ENCODE assay signal across 22 cellular contexts in genomic region chr6:34350937-34351217, GRCh38.
"Had no signal": no experiment of that assay in that cellular context is flagged by ENCODE, and none has a peak within 500 bp of the region (broad histone marks: within the 10 kb centered on the region; RNA-seq: fewer than 3 reads in every experiment).

No MANE protein-coding gene starts in this region.

- H3K9me3 ChIP-seq: gastroesophageal sphincter, thoracic aorta, upper lobe of right lung had no signal

- H3K36me3 ChIP-seq: gastroesophageal sphincter, thoracic aorta, upper lobe of right lung had no signal

- H3K27ac Mint-ChIP-seq: activated CD4-positive, alpha-beta T cell treated with anti-CD3 and anti-CD28 coated beads, Interleukin-2, amount 10 ng/mL, durations not matched to agents 7 days and 5 days; activated naive CD4-positive, alpha-beta T cell treated with anti-CD3 and anti-CD28 coated beads, Interleukin-2, amount 10 ng/mL, durations not matched to agents 7 days and 5 days; activated naive CD8-positive, alpha-beta T cell treated with anti-CD3 and anti-CD28 coated beads, Interleukin-2, amount 50 U/mL, for 24 hours; stimulated activated effector memory CD8-positive, alpha-beta T cell treated with anti-CD3 and anti-CD28 coated beads, Interleukin-12 subunit alpha, Interleukin-12 subunit beta, amount 100 ng/mL, for 72 hours had no signal

- H3K27me3 Mint-ChIP-seq: activated CD4-positive, alpha-beta T cell treated with anti-CD3 and anti-CD28 coated beads, Interleukin-2, amount 10 ng/mL, durations not matched to agents 7 days and 5 days; activated naive CD4-positive, alpha-beta T cell treated with anti-CD3 and anti-CD28 coated beads, Interleukin-2, amount 10 ng/mL, durations not matched to agents 7 days and 5 days; activated naive CD8-positive, alpha-beta T cell treated with anti-CD3 and anti-CD28 coated beads, Interleukin-2, amount 50 U/mL, for 24 hours had no signal

- H3K27me3 ChIP-seq: gastroesophageal sphincter, upper lobe of right lung had no signal

- H3K9me3 Mint-ChIP-seq: activated CD4-positive, alpha-beta T cell treated with anti-CD3 and anti-CD28 coated beads, Interleukin-2, amount 10 ng/mL, durations not matched to agents 7 days and 5 days; activated naive CD4-positive, alpha-beta T cell treated with anti-CD3 and anti-CD28 coated beads, Interleukin-2, amount 10 ng/mL, durations not matched to agents 7 days and 5 days; activated naive CD8-positive, alpha-beta T cell treated with anti-CD3 and anti-CD28 coated beads, Interleukin-2, amount 50 U/mL, for 24 hours; activated T-cell treated with anti-CD3 and anti-CD28 coated beads, Interleukin-2, amount 50 U/mL, for 4 hours; stimulated activated effector memory CD8-positive, alpha-beta T cell treated with anti-CD3 and anti-CD28 coated beads, Interleukin-12 subunit alpha, Interleukin-12 subunit beta, amount 100 ng/mL, for 72 hours had no signal

- H3K4me3 ChIP-seq: gastroesophageal sphincter, lung, thoracic aorta, upper lobe of right lung had no signal

- H3K36me3 Mint-ChIP-seq: activated naive CD4-positive, alpha-beta T cell treated with anti-CD3 and anti-CD28 coated beads, Interleukin-2, amount 10 ng/mL, durations not matched to agents 7 days and 5 days; stimulated activated effector memory CD8-positive, alpha-beta T cell treated with anti-CD3 and anti-CD28 coated beads, Interleukin-12 subunit alpha, Interleukin-12 subunit beta, amount 100 ng/mL, for 72 hours had no signal

- DNase-seq: activated CD4-positive, alpha-beta T cell treated with anti-CD3 and anti-CD28 coated beads, Interleukin-2, amount 10 ng/mL, durations not matched to agents 7 days and 5 days; activated CD8-positive, alpha-beta memory T cell treated with anti-CD3 and anti-CD28 coated beads, Interleukin-2, amount 50 U/mL, for 4 hours; activated effector memory CD4-positive, alpha-beta T cell treated with Interleukin-2 at 50 U/mL for 16 hours; activated naive CD4-positive, alpha-beta T cell treated with anti-CD3 and anti-CD28 coated beads, Interleukin-2, amount 10 ng/mL, durations not matched to agents 7 days and 5 days; activated naive CD8-positive, alpha-beta T cell treated with anti-CD3 and anti-CD28 coated beads, Interleukin-2, amount 50 U/mL, for 24 hours; activated T-cell treated with anti-CD3 and anti-CD28 coated beads, Interleukin-2, amount 50 U/mL, for 4 hours; anterior cingulate cortex; cortex of kidney; effector CD4-positive, alpha-beta T cell; hippocampal formation; left colon; midbrain; small intestine; stimulated activated CD4-positive, alpha-beta T cell treated with anti-CD3 and anti-CD28 coated beads, Interleukin-4, amount 100 ng/mL, for 24 hours; T-helper 1 cell; T-helper 9 cell; upper lobe of right lung had no signal

- H3K27ac ChIP-seq: gastroesophageal sphincter, thoracic aorta, upper lobe of right lung had no signal

- H3K4me3 Mint-ChIP-seq: activated CD4-positive, alpha-beta T cell treated with anti-CD3 and anti-CD28 coated beads, Interleukin-2, amount 10 ng/mL, durations not matched to agents 7 days and 5 days; activated naive CD4-positive, alpha-beta T cell treated with anti-CD3 and anti-CD28 coated beads, Interleukin-2, amount 10 ng/mL, durations not matched to agents 7 days and 5 days; activated naive CD8-positive, alpha-beta T cell treated with anti-CD3 and anti-CD28 coated beads, Interleukin-2, amount 50 U/mL, for 24 hours; activated T-cell treated with anti-CD3 and anti-CD28 coated beads, Interleukin-2, amount 50 U/mL, for 4 hours; stimulated activated effector memory CD8-positive, alpha-beta T cell treated with anti-CD3 and anti-CD28 coated beads, Interleukin-12 subunit alpha, Interleukin-12 subunit beta, amount 100 ng/mL, for 72 hours had no signal

- ATAC-seq: activated CD4-positive, CD25-positive, alpha-beta regulatory T cell treated with anti-CD3 and anti-CD28 coated beads, Interleukin-2, amount 50 U/mL, for 24 hours; activated naive CD8-positive, alpha-beta T cell treated with anti-CD3 and anti-CD28 coated beads, Interleukin-2, amount 50 U/mL, for 24 hours; activated T-cell treated with anti-CD3 and anti-CD28 coated beads, Interleukin-2, amount 50 U/mL, for 4 hours; gastroesophageal sphincter; left colon; stimulated activated effector memory CD8-positive, alpha-beta T cell treated with anti-CD3 and anti-CD28 coated beads, Interleukin-12 subunit alpha, Interleukin-12 subunit beta, amount 100 ng/mL, for 72 hours; upper lobe of right lung had no signal
